7 cellular contexts compared by ENCODE assay signal in genomic region chr2:118221952-118222594, GRCh38.
A peak's percentile ranks its signal among the peaks of the same experiment; 100 is the strongest.
DNase-seq lines count a peak whose midpoint lies in the region; ATAC-seq and TF ChIP-seq lines count a peak whose summit lies in the region.

No MANE protein-coding gene starts in this region.

- WGBS in adrenal gland, 4 donors, result 5 to 7% (median 6%) methylated on average over 5 of the region's 5 CpGs

- peak; percentile 57 to 76 (median 68) for TF ChIP-seq CTCF in adrenal gland (IDR thresholded peaks at IDR 0.05)

- H3K9me3 ChIP-seq in adrenal gland (replicated peaks in 1 of 3), result no peaks in the 10 kb centered on the region

- peak; percentile 75 for DNase-seq in ELR (ENCODE audit: low read depth)
- peak; percentile 52 for DNase-seq in HS-27A (ENCODE audit: low read depth)
- DNase-seq in NCI-H82 treated with DMSO at 0.1 percent for 48 hours (lab: John Stamatoyannopoulos, UW; ENCODE audit: unreplicated experiment), result peak; percentile 43
- DNase-seq in adrenal gland, result peak; percentile 31 to 60 (median 43)
- DNase-seq in left ventricle myocardium superior, result no peak
- DNase-seq in skeletal muscle cell (ENCODE audit: low read depth), result peak; percentile 32

- H3K27ac ChIP-seq in adrenal gland, result no peak overlapping the region

- H3K27me3 ChIP-seq in adrenal gland, result peaks cover 72% of the 10 kb centered on the region

- no peaks in the 10 kb centered on the region for H3K36me3 ChIP-seq in adrenal gland (replicated peaks in 1 of 2)

- intact Hi-C loops in adrenal gland (cut with DNase I), result loop anchor here in 1 of 2 donors (5.0 kb wide), 1 partner anchor 635 kb away; no protein-coding TSS in a partner anchor
- intact Hi-C loops in left ventricle myocardium superior (cut with micrococcal nuclease), result no loop called here

- H3K4me1 ChIP-seq in adrenal gland (replicated peaks in 1 of 2), result peaks cover 0 to 14% of the 10 kb centered on the region in 2 donors

- ATAC-seq in GM21360 (IDR thresholded peaks at IDR 0.05; ENCODE audit: unreplicated experiment) (peak; percentile 65), left ventricle myocardium superior (peak; percentile 61)

- no peak for TF ChIP-seq POLR2A in adrenal gland (IDR thresholded peaks at IDR 0.05)

- H3K4me3 ChIP-seq in adrenal gland, result no peak overlapping the region
- no peak overlapping the region for H3K4me3 ChIP-seq in skeletal muscle cell (ENCODE audit: low read depth, low read length)
